Comparison of ENCODE assay signal across 10 cellular contexts in genomic region chr3:129577356-129577755, GRCh38. TPM values are rescaled to one million over a fixed set of nuclear protein-coding genes. Genes with fewer than 3 reads are reported as not detected.
DNase-seq lines count a peak whose midpoint lies in the region; ATAC-seq and TF ChIP-seq lines count a peak whose summit lies in the region.
"Had no signal": no experiment of that assay in that cellular context is flagged by ENCODE, and none has a peak within 500 bp of the region (broad histone marks: within the 10 kb centered on the region; RNA-seq: fewer than 3 reads in every experiment).

No MANE protein-coding gene starts in this region.

- H3K9me3 ChIP-seq in IMR-90 (ENCODE audit: control insufficient read depth, insufficient read depth, low read length), result no peaks in the 10 kb centered on the region

- H4K5ac ChIP-seq in IMR-90 (ENCODE audit: low read depth, low read length), result no peak overlapping the region

- no peak overlapping the region for H2BK15ac ChIP-seq in IMR-90 (ENCODE audit: low read depth, low read length)

- peak overlapping the region; percentile 23 for H2AK9ac ChIP-seq in IMR-90 (replicated peaks; ENCODE audit: low read depth, low read length, poor library complexity)

- no peak overlapping the region for H3K56ac ChIP-seq in IMR-90 (ENCODE audit: extremely low read depth, insufficient read depth, low read length)

- no peak overlapping the region for H2AFZ ChIP-seq in IMR-90 (replicated peaks; ENCODE audit: low read length, poor library complexity)

- no peak overlapping the region for H4K8ac ChIP-seq in IMR-90 (ENCODE audit: low read depth in 2 of 2, low read length in 2 of 2)

- H3K27me3 ChIP-seq in IMR-90 (ENCODE audit: control insufficient read depth, insufficient read depth, low read length), result no peaks in the 10 kb centered on the region

- peaks cover 4% of the 10 kb centered on the region; the same call in 1 of the 2 replicates for H3K4me1 ChIP-seq in IMR-90 (ENCODE audit: control insufficient read depth, insufficient read depth, low read length)

- intact Hi-C loops in IMR-90 (cut with micrococcal nuclease), result no loop called here

- TF ChIP-seq POLR2A in IMR-90 (IDR thresholded peaks at IDR 0.05; ENCODE audit: low read depth, low read length), result no peak

- no peak overlapping the region for H2BK20ac ChIP-seq in IMR-90 (ENCODE audit: low read depth, low read length)

- peaks cover 31% of the 10 kb centered on the region for H3K36me3 ChIP-seq in IMR-90 (ENCODE audit: control insufficient read depth, insufficient read depth, low read length)

- no peak overlapping the region for H2BK5ac ChIP-seq in IMR-90 (ENCODE audit: low read depth, low read length, poor library complexity, severe bottlenecking)

- no peak overlapping the region for H4K91ac ChIP-seq in IMR-90 (ENCODE audit: insufficient read depth, low read depth, low read length)

- TF ChIP-seq CTCF in C4-2B (conservative IDR thresholded peaks at IDR 0.05), result no peak
- TF ChIP-seq CTCF in IMR-90 (conservative IDR thresholded peaks at IDR 0.05; ENCODE audit: low read depth, low read length), result no peak

- H3K4ac ChIP-seq in IMR-90 (ENCODE audit: low read depth, low read length), result no peak overlapping the region

- BruUV-seq in IMR-90 (replicated peaks; lab: Mats Ljungman, UMichigan), result no TSS peak

- WGBS in IMR-90 (ENCODE audit: extremely low coverage in 2 of 2, insufficient read length in 1 of 2), 2 experiments, result 80% methylated on average over 2 of the region's 17 CpGs; no CpG with 5 or more reads in 1 of the 2 experiments

- in situ Hi-C loops in IMR-90 (cut with MboI; ENCODE audit: low sequenced_read_pairs), result no loop called here

- H3K14ac ChIP-seq in IMR-90 (replicated peaks; ENCODE audit: low read depth, low read length), result no peak overlapping the region

- TF ChIP-seq RAD21 in IMR-90 (IDR thresholded peaks at IDR 0.05; ENCODE audit: low read length), result no peak

- dilution Hi-C loops in IMR-90 (cut with HindIII; ENCODE audit: low sequenced_read_pairs, unreplicated experiment), result no loop called here

- H3K9ac ChIP-seq in IMR-90 (ENCODE audit: low read depth, low read length), result no peak overlapping the region

- no peak overlapping the region for H3K4me2 ChIP-seq in IMR-90 (ENCODE audit: low read depth, low read length)

- POLR2A ChIA-PET in IMR-90 (lab: Charles Lee; ENCODE audit: unreplicated experiment), result no interaction called here

- H2AK5ac ChIP-seq in IMR-90 (ENCODE audit: low read depth, low read length), result no peak overlapping the region

- no peak overlapping the region for H3K23ac ChIP-seq in IMR-90 (ENCODE audit: low read depth, low read length)

- no peaks in the 10 kb centered on the region for H3K9me1 ChIP-seq in IMR-90 (ENCODE audit: insufficient read depth, low read length)

- H2BK120ac ChIP-seq in IMR-90 (ENCODE audit: low read depth, low read length), result no peak overlapping the region

- no peak overlapping the region for H3K18ac ChIP-seq in IMR-90 (ENCODE audit: low read depth, low read length)

- H4K20me1 ChIP-seq in IMR-90 (ENCODE audit: insufficient read depth, low read length), result no peaks in the 10 kb centered on the region

- H3K27ac ChIP-seq in C4-2B, result peak overlapping the region; percentile 3; the same call in 1 of the 2 replicates
- no peak overlapping the region for H3K27ac ChIP-seq in IMR-90 (ENCODE audit: insufficient read depth, low read length)
- peak overlapping the region; percentile 26 for H3K27ac ChIP-seq in angular gyrus (ENCODE audit: low read depth, low read length)

- ATAC-seq in IMR-90 (ENCODE audit: low read depth) (no peak; the same call in 1 of the 2 replicates), GM21447 (IDR thresholded peaks at IDR 0.05; ENCODE audit: unreplicated experiment) (no peak), GM18907 (IDR thresholded peaks at IDR 0.05; ENCODE audit: unreplicated experiment) (no peak)

- no peak for DNase-seq in IMR-90
- peak; percentile 48 for DNase-seq in medulla oblongata (ENCODE audit: extremely low spot score)
- no peak for DNase-seq in NCI-H774 (lab: John Stamatoyannopoulos, UW)
- DNase-seq in inferior parietal cortex (ENCODE audit: extremely low spot score), result no peak
- DNase-seq: DMS79 had no signal

- CTCF ChIA-PET in IMR-90 (lab: Yijun Ruan, JAX), result no interaction called here

- H3K4me3 ChIP-seq in IMR-90 (ENCODE audit: insufficient read depth, low read depth, low read length), result no peak overlapping the region

- no peaks in the 10 kb centered on the region; a peak in 2 of 4 replicates for H3K79me1 ChIP-seq in IMR-90 (ENCODE audit: low read depth in 1 of 2, low read length in 2 of 2)

TF ChIP-seq in IMR-90, 13 proteins besides CTCF, POLR2A, EP300 and RAD21:
- no peak for TF ChIP-seq ELK1 (IDR thresholded peaks at IDR 0.05; ENCODE audit: borderline replicate concordance, low read depth, low read length)
- TF ChIP-seq SMC3 (IDR thresholded peaks at IDR 0.05; ENCODE audit: low read depth, low read length), result no peak
- no peak for TF ChIP-seq MAFK (IDR thresholded peaks at IDR 0.05; ENCODE audit: low read depth, low read length)
- no peak for TF ChIP-seq MXI1 (IDR thresholded peaks at IDR 0.05; ENCODE audit: borderline replicate concordance, low read depth, low read length)
- no peak for TF ChIP-seq RCOR1 (IDR thresholded peaks at IDR 0.05; ENCODE audit: insufficient replicate concordance, low read length)
- TF ChIP-seq NFE2L2 (IDR thresholded peaks at IDR 0.05; ENCODE audit: low read depth, low read length), result no peak
- TF ChIP-seq MAZ (IDR thresholded peaks at IDR 0.05; ENCODE audit: borderline replicate concordance, low read depth, low read length), result no peak
- no peak for TF ChIP-seq CHD1 (IDR thresholded peaks at IDR 0.05; ENCODE audit: low read depth, low read length)
- no peak for TF ChIP-seq RFX5 (IDR thresholded peaks at IDR 0.05; ENCODE audit: low read depth, low read length)
- TF ChIP-seq CEBPB (IDR thresholded peaks at IDR 0.05; ENCODE audit: low read depth, low read length), result no peak
- TF ChIP-seq FOS (IDR thresholded peaks at IDR 0.05; ENCODE audit: low read depth, low read length), result no peak
- TF ChIP-seq USF2 (IDR thresholded peaks at IDR 0.05; ENCODE audit: low read depth, low read length), result no peak

RNA-seq across cellular contexts. Expression of gene PLXND1, which starts 29.1 kb away (rescaled TPM):
- 19.2 and 22.5 TPM in 2 replicates for total RNA-seq in IMR-90 (2012; rRNA removed)
- 64.5 and 67.1 TPM in 2 replicates for polyA plus RNA-seq in IMR-90 (2012; rRNA removed)
- 51.4 and 55.1 TPM in 2 replicates for polyA plus RNA-seq in IMR-90 (2012; cell fraction: cytosol; rRNA removed)
- polyA plus RNA-seq in IMR-90 (2012; cell fraction: nucleus; rRNA removed; ENCODE audit: low replicate concordance), result 117 and 164 TPM in 2 replicates

RNA-seq across cellular contexts. Expression of gene H1-8, which starts 34.4 kb away (rescaled TPM):
- total RNA-seq in IMR-90 (2012; rRNA removed), result not detected in 2 replicates
- polyA plus RNA-seq in IMR-90 (2012; rRNA removed), result not detected in 2 replicates
- polyA plus RNA-seq in IMR-90 (2012; cell fraction: cytosol; rRNA removed), result not detected in 2 replicates
- not detected in 2 replicates for polyA plus RNA-seq in IMR-90 (2012; cell fraction: nucleus; rRNA removed; ENCODE audit: low replicate concordance)
- polyA plus RNA-seq: small intestine had no signal

RNA-seq across cellular contexts. Expression of gene RHO, which starts 48.9 kb away (rescaled TPM):
- total RNA-seq in IMR-90 (2012; rRNA removed), result not detected in 2 replicates
- polyA plus RNA-seq in IMR-90 (2012; rRNA removed), result not detected in 2 replicates
- not detected in 2 replicates for polyA plus RNA-seq in IMR-90 (2012; cell fraction: cytosol; rRNA removed)
- polyA plus RNA-seq in IMR-90 (2012; cell fraction: nucleus; rRNA removed; ENCODE audit: low replicate concordance), result 0.03 TPM in 1 of 2 replicates, not detected in the other
- polyA plus RNA-seq: small intestine had no signal
